ENCODE assay signal across 8 cellular contexts in the genomic region with DNA sequence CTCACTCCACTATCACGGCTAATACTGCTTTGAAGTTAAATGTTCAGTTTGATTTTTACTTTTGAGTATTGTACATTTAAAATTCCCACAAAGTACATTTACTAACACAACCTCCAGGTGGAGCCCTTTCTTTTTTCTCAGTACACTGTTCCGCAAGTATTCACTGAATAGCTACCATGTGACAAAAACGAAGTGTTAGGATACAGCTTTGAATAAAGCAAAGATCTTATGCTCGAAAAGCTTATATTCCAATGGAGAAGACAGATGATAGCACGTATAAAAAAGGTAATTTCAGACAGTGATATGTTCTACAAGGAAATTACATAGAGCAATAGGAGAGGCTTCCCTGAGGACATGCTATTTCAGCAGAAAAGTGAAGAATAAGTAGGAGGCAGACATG.
DNase-seq lines count a peak whose midpoint lies in the region; ATAC-seq and TF ChIP-seq lines count a peak whose summit lies in the region.

No MANE protein-coding gene starts in this region.

- peak; percentile 10 for DNase-seq in activated CD8-positive, alpha-beta memory T cell treated with anti-CD3 and anti-CD28 coated beads, Interleukin-2, amount 50 U/mL, for 1 hour (ENCODE audit: extremely low read depth)
- no peak for DNase-seq in activated CD8-positive, alpha-beta memory T cell treated with anti-CD3 and anti-CD28 coated beads, Interleukin-2, amount 50 U/mL, for 4 hours
- DNase-seq in NCI-H2196 treated with DMSO at 0.1 percent for 48 hours (lab: John Stamatoyannopoulos, UW; ENCODE audit: unreplicated experiment): peak; percentile 0
- peak; percentile 59 for DNase-seq in amniotic epithelial cell (ENCODE audit: low read depth)
- no peak for DNase-seq in right cardiac atrium
- DNase-seq in smooth muscle cell (lab: John Stamatoyannopoulos, UW; ENCODE audit: unreplicated experiment): no peak
- DNase-seq in mesenteric fat pad (ENCODE audit: low spot score): no peak

- no peaks in the 10 kb centered on the region for H3K79me2 ChIP-seq in smooth muscle cell (ENCODE audit: low read depth)

- H3F3A ChIP-seq in smooth muscle cell (ENCODE audit: low read depth): no peaks in the 10 kb centered on the region

- no peaks in the 10 kb centered on the region for H3K9me3 ChIP-seq in right cardiac atrium (ENCODE audit: control insufficient read depth, low read length)
- H3K9me3 ChIP-seq in smooth muscle cell (replicated peaks; ENCODE audit: low read depth): no peaks in the 10 kb centered on the region

- no peaks in the 10 kb centered on the region for H3K4me1 ChIP-seq in right cardiac atrium (ENCODE audit: control insufficient read depth, insufficient read depth, low read length)
- no peaks in the 10 kb centered on the region for H3K4me1 ChIP-seq in smooth muscle cell (ENCODE audit: low read depth)

- 1% methylated on average over 5 of the region's 5 CpGs for WGBS in right cardiac atrium
- 6% methylated on average over 5 of the region's 5 CpGs for WGBS in smooth muscle cell (ENCODE audit: low lambda C conversion rate)

- H3K27ac ChIP-seq in right cardiac atrium (ENCODE audit: low read length) (no peak overlapping the region), smooth muscle cell (ENCODE audit: low read depth) (no peak overlapping the region)

- H3K27me3 ChIP-seq in right cardiac atrium (ENCODE audit: control insufficient read depth, insufficient read depth) (no peaks in the 10 kb centered on the region), smooth muscle cell (ENCODE audit: low read depth) (no peaks in the 10 kb centered on the region)

- H2AFZ ChIP-seq in smooth muscle cell (ENCODE audit: low read depth): peak overlapping the region; percentile 59

- H3K9ac ChIP-seq in smooth muscle cell (ENCODE audit: low read depth): no peak overlapping the region

- H3K4me3 ChIP-seq in right cardiac atrium (ENCODE audit: low read length) (no peak overlapping the region), smooth muscle cell (no peak overlapping the region)

- intact Hi-C loops in right cardiac atrium (cut with DNase I): loop anchor here in 3 of 4 donors (2.0 to 10.0 kb wide), 6 partner anchors 148 to 364 kb away; a partner anchor contains a TSS

- H3K4me2 ChIP-seq in smooth muscle cell: peak overlapping the region; percentile 72

- no peaks in the 10 kb centered on the region for H4K20me1 ChIP-seq in smooth muscle cell (ENCODE audit: low read depth)

- TF ChIP-seq CTCF in smooth muscle cell (IDR thresholded peaks at IDR 0.05; ENCODE audit: borderline replicate concordance, insufficient read depth, poor library complexity, severe bottlenecking): peak; percentile 71

- no peaks in the 10 kb centered on the region for H3K36me3 ChIP-seq in smooth muscle cell (ENCODE audit: low read depth)

- peak; percentile 83 for ATAC-seq in HG02885 (IDR thresholded peaks at IDR 0.05; ENCODE audit: poor library complexity, unreplicated experiment)
- peak; percentile 57 to 73 for ATAC-seq in right cardiac atrium

Comparison
In these comparisons a context has a peak if more than half of its experiments do, and no peak if none do; other contexts are left out.
1. DNase-seq: peak in activated CD8-positive, alpha-beta memory T cell treated with anti-CD3 and anti-CD28 coated beads, Interleukin-2, amount 50 U/mL, for 1 hour (single experiment), NCI-H2196 treated with DMSO at 0.1 percent for 48 hours (single experiment) and amniotic epithelial cell (single experiment); none in activated CD8-positive, alpha-beta memory T cell treated with anti-CD3 and anti-CD28 coated beads, Interleukin-2, amount 50 U/mL, for 4 hours (single experiment), right cardiac atrium (0 of 3), smooth muscle cell (single experiment) and mesenteric fat pad (single experiment).